12 cellular contexts compared by ENCODE assay signal in genomic region chr14:63952933-63953437, GRCh38.
DNase-seq lines count a peak whose midpoint lies in the region; ATAC-seq and TF ChIP-seq lines count a peak whose summit lies in the region.
"Had no signal": no experiment of that assay in that cellular context is flagged by ENCODE, and none has a peak within 500 bp of the region (broad histone marks: within the 10 kb centered on the region; RNA-seq: fewer than 3 reads in every experiment).

No MANE protein-coding gene starts in this region.

- H3K4me3 ChIP-seq in right cardiac atrium (ENCODE audit: low read length), result no peak overlapping the region
- H3K4me3 ChIP-seq: breast epithelium had no signal

- TF ChIP-seq CTCF in CD14-positive monocyte (IDR thresholded peaks at IDR 0.05), result no peak

- intact Hi-C loops in right cardiac atrium (cut with DNase I) (loop anchor here in 1 of 4 donors (10.0 kb wide), 1 partner anchor 98 kb away; the partner anchor contains the start of gene SYNE2), CD14-positive monocyte (cut with micrococcal nuclease) (no loop called here)

- H3K27ac Mint-ChIP-seq in CD14-positive monocyte, result no peak overlapping the region
- H3K27ac Mint-ChIP-seq: activated CD4-positive, alpha-beta T cell treated with anti-CD3 and anti-CD28 coated beads, Interleukin-2, amount 10 ng/mL, durations not matched to agents 7 days and 5 days had no signal

- H3K27ac ChIP-seq in right cardiac atrium (ENCODE audit: low read length), result peak overlapping the region; percentile 36
- H3K27ac ChIP-seq: breast epithelium had no signal

- no peaks in the 10 kb centered on the region for H3K36me3 Mint-ChIP-seq in CD14-positive monocyte

- H3K4me1 ChIP-seq in right cardiac atrium (ENCODE audit: control insufficient read depth, insufficient read depth, low read length), result peaks cover 8% of the 10 kb centered on the region
- H3K4me1 ChIP-seq: breast epithelium had no signal

- no peaks in the 10 kb centered on the region for H3K4me1 Mint-ChIP-seq in CD14-positive monocyte

- peak in 1 of 2 donors; percentile 72 for ATAC-seq in right cardiac atrium
- no peak for ATAC-seq in GM18519 (IDR thresholded peaks at IDR 0.05; ENCODE audit: low FRiP score, unreplicated experiment)

- no peaks in the 10 kb centered on the region for H3K27me3 ChIP-seq in right cardiac atrium (ENCODE audit: control insufficient read depth, insufficient read depth)
- H3K27me3 ChIP-seq: breast epithelium had no signal

- no peak overlapping the region for H3K4me3 Mint-ChIP-seq in CD14-positive monocyte
- H3K4me3 Mint-ChIP-seq: activated CD4-positive, alpha-beta T cell treated with anti-CD3 and anti-CD28 coated beads, Interleukin-2, amount 10 ng/mL, durations not matched to agents 7 days and 5 days had no signal

- WGBS in right cardiac atrium, result 81% methylated on average over 2 of the region's 2 CpGs

- DNase-seq in AG20443 (ENCODE audit: low spot score), result peak; percentile 32
- DNase-seq in EH (ENCODE audit: low read depth), result peak; percentile 37
- peak; percentile 4 for DNase-seq in amniotic stem cell (lab: John Stamatoyannopoulos, UW)
- no peak for DNase-seq in right cardiac atrium
- DNase-seq in ecto neural progenitor cell (ENCODE audit: low spot score), result no peak
- DNase-seq in activated gamma-delta T cell treated with Interleukin-2 at 50 U/mL for 16 hours, result no peak
- no peak for DNase-seq in CD14-positive monocyte (ENCODE audit: low spot score)
- DNase-seq: activated CD4-positive, alpha-beta T cell treated with anti-CD3 and anti-CD28 coated beads, Interleukin-2, amount 10 ng/mL, durations not matched to agents 7 days and 5 days; kidney; NCI-H1048 had no signal

- no peaks in the 10 kb centered on the region for H3K9me3 ChIP-seq in right cardiac atrium (ENCODE audit: control insufficient read depth, low read length)
- H3K9me3 ChIP-seq: breast epithelium had no signal

- H3K9me3 Mint-ChIP-seq in CD14-positive monocyte, result no peaks in the 10 kb centered on the region
- H3K9me3 Mint-ChIP-seq: activated CD4-positive, alpha-beta T cell treated with anti-CD3 and anti-CD28 coated beads, Interleukin-2, amount 10 ng/mL, durations not matched to agents 7 days and 5 days had no signal

- H3K27me3 Mint-ChIP-seq in CD14-positive monocyte (ENCODE audit: low read depth in 3 of 3), result peaks cover 4 to 8% (median 6%) of the 10 kb centered on the region in 3 donors
- H3K27me3 Mint-ChIP-seq: activated CD4-positive, alpha-beta T cell treated with anti-CD3 and anti-CD28 coated beads, Interleukin-2, amount 10 ng/mL, durations not matched to agents 7 days and 5 days had no signal

Comparison
In these comparisons a context has a peak if more than half of its experiments do, and no peak if none do; other contexts are left out.
1. DNase-seq: peak in AG20443 (single experiment), EH (single experiment) and amniotic stem cell (single experiment); none in right cardiac atrium (0 of 3), ecto neural progenitor cell (single experiment), activated gamma-delta T cell treated with Interleukin-2 at 50 U/mL for 16 hours (single experiment) and CD14-positive monocyte (single experiment).